In genomic region chr11:83409891-83410290, GRCh38 we compare ENCODE assay signal across 19 cellular contexts.
"Had no signal": no experiment of that assay in that cellular context is flagged by ENCODE, and none has a peak within 500 bp of the region (broad histone marks: within the 10 kb centered on the region; RNA-seq: fewer than 3 reads in every experiment).

No MANE protein-coding gene starts in this region.

- H3K4me3 ChIP-seq: lower lobe of right lung, ovary, skin epidermis, upper lobe of right lung had no signal

- H3K27ac ChIP-seq: lower lobe of right lung, ovary, skin epidermis, upper lobe of right lung had no signal

- ATAC-seq: esophagus mucosa, lower lobe of right lung, T-cell had no signal

- DNase-seq: activated CD4-positive, CD25-positive, alpha-beta regulatory T cell treated with anti-CD3 and anti-CD28 coated beads, Interleukin-2, amount 50 U/mL, for 72 hours; activated naive CD4-positive, alpha-beta T cell treated with anti-CD3 and anti-CD28 coated beads, Interleukin-2, amount 10 ng/mL, durations not matched to agents 7 days and 5 days; activated T-cell treated with anti-CD3 and anti-CD28 coated beads for 4 hours; kidney glomerular epithelial cell; lower lobe of right lung; ovary; retina; stimulated activated CD4-positive, alpha-beta T cell treated with anti-CD3 and anti-CD28 coated beads, Interleukin-15, amount 100 ng/mL, for 24 hours; stimulated activated CD4-positive, alpha-beta T cell treated with anti-CD3 and anti-CD28 coated beads, Interleukin-4, amount 100 ng/mL, for 4 hours; stimulated activated CD8-positive, alpha-beta memory T cell treated with anti-CD3 and anti-CD28 coated beads, Interleukin-4, amount 100 ng/mL, for 48 hours; stimulated activated naive CD4-positive, alpha-beta T cell treated with Interleukin-2 at 50 U/mL for 16 hours; T-cell; T-helper 9 cell; upper lobe of right lung had no signal

- H3K27me3 ChIP-seq: ovary, upper lobe of right lung had no signal

- FAIRE-seq: astrocyte, colon, endometrium had no signal

- H3K4me1 ChIP-seq: lower lobe of right lung, upper lobe of right lung had no signal

- H3K36me3 ChIP-seq: lower lobe of right lung, ovary, upper lobe of right lung had no signal

- H3K9me3 ChIP-seq: lower lobe of right lung, ovary, upper lobe of right lung had no signal
